8 cellular contexts compared by ENCODE assay signal in the genomic region with DNA sequence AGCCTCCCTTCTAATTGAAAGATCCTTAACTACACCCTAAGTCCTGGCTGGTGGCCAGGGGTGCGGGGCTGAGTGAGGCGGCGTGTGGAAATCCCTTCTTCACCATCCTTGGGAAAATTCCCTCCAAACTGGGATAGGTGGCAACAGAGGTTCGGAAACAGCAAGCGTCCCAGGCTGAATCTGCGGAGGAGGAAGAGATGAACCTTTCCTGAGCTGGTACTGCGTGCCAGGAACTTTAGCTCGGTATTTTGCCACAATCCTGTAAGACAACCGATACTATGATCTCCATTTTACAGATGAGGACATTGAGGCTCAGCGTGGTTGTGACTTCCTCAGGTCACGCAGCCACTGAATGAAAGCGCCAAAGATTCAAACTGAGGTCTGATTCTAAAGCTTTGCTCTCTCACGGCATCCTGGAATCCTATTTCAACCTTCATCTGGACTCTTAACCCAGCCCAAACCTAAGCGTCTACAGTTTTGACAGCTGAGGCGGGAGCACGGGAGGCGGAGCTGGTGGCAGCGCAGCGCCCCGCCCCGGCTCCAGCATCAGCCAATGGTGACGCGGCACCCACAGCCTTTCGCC. TPM values are rescaled to one million over a fixed set of nuclear protein-coding genes. Genes with fewer than 3 reads are reported as not detected.
DNase-seq lines count a peak whose midpoint lies in the region; ATAC-seq and TF ChIP-seq lines count a peak whose summit lies in the region.

No MANE protein-coding gene starts in this region.

- H3K4me3 ChIP-seq in epithelial cell of proximal tubule (ENCODE audit: low read depth, low read length) = peak overlapping the region; percentile 58

- peak overlapping the region; percentile 93 for H3K4me3 Mint-ChIP-seq in activated CD8-positive, alpha-beta memory T cell treated with anti-CD3 and anti-CD28 coated beads, Interleukin-2, amount 10 ng/mL, durations not matched to agents 7 days and 5 days
- H3K4me3 Mint-ChIP-seq in osteocyte (ENCODE audit: unreplicated experiment) = peak overlapping the region; percentile 67

- peaks cover 37% of the 10 kb centered on the region for H3K4me1 Mint-ChIP-seq in activated CD8-positive, alpha-beta memory T cell treated with anti-CD3 and anti-CD28 coated beads, Interleukin-2, amount 10 ng/mL, durations not matched to agents 7 days and 5 days
- peaks cover 20% of the 10 kb centered on the region for H3K4me1 Mint-ChIP-seq in osteocyte (ENCODE audit: unreplicated experiment)

- no peaks in the 10 kb centered on the region for H3K9me3 Mint-ChIP-seq in activated CD8-positive, alpha-beta memory T cell treated with anti-CD3 and anti-CD28 coated beads, Interleukin-2, amount 10 ng/mL, durations not matched to agents 7 days and 5 days (ENCODE audit: low read depth)
- H3K9me3 Mint-ChIP-seq in osteocyte (ENCODE audit: unreplicated experiment) = no peaks in the 10 kb centered on the region

- TF ChIP-seq CTCF in epithelial cell of proximal tubule (conservative IDR thresholded peaks at IDR 0.05; ENCODE audit: low read depth, low read length) (no peak), osteocyte (IDR thresholded peaks at IDR 0.05) (no peak)

- H3K27me3 Mint-ChIP-seq in activated CD8-positive, alpha-beta memory T cell treated with anti-CD3 and anti-CD28 coated beads, Interleukin-2, amount 10 ng/mL, durations not matched to agents 7 days and 5 days = no peaks in the 10 kb centered on the region
- peaks cover 12% of the 10 kb centered on the region for H3K27me3 Mint-ChIP-seq in osteocyte (ENCODE audit: unreplicated experiment)

- no peak for ATAC-seq in activated CD8-positive, alpha-beta memory T cell treated with anti-CD3 and anti-CD28 coated beads, Interleukin-2, amount 10 ng/mL, durations not matched to agents 7 days and 5 days
- ATAC-seq in HG02763 (IDR thresholded peaks at IDR 0.05; ENCODE audit: unreplicated experiment) = no peak

- peaks cover 30% of the 10 kb centered on the region for H3K36me3 Mint-ChIP-seq in activated CD8-positive, alpha-beta memory T cell treated with anti-CD3 and anti-CD28 coated beads, Interleukin-2, amount 10 ng/mL, durations not matched to agents 7 days and 5 days
- peaks cover 7% of the 10 kb centered on the region for H3K36me3 Mint-ChIP-seq in osteocyte (ENCODE audit: unreplicated experiment)

- peak overlapping the region; percentile 91 for H3K27ac Mint-ChIP-seq in activated CD8-positive, alpha-beta memory T cell treated with anti-CD3 and anti-CD28 coated beads, Interleukin-2, amount 10 ng/mL, durations not matched to agents 7 days and 5 days
- H3K27ac Mint-ChIP-seq in osteocyte (ENCODE audit: unreplicated experiment) = peak overlapping the region; percentile 78

- DNase-seq in activated CD8-positive, alpha-beta memory T cell treated with anti-CD3 and anti-CD28 coated beads, Interleukin-2, amount 10 ng/mL, durations not matched to agents 7 days and 5 days = no peak
- DNase-seq in activated CD8-positive, alpha-beta memory T cell treated with anti-CD3 and anti-CD28 coated beads for 24 hours = no peak
- DNase-seq in OCI-M1 (lab: John Stamatoyannopoulos, UW) = peak; percentile 48
- DNase-seq in epithelial cell of proximal tubule (ENCODE audit: low read depth) = no peak
- no peak for DNase-seq in osteocyte (ENCODE audit: extremely low spot score, unreplicated experiment)
- DNase-seq in A172 (ENCODE audit: low spot score) = no peak
- no peak for DNase-seq in NOMO-1 (lab: John Stamatoyannopoulos, UW; ENCODE audit: unreplicated experiment in 2 of 2)

- CTCF ChIA-PET in activated CD8-positive, alpha-beta memory T cell treated with anti-CD3 and anti-CD28 coated beads, Interleukin-2, amount 10 ng/mL, durations not matched to agents 7 days and 5 days (lab: Charles Lee) = interaction anchor here (0.7 to 8.0 kb wide), 13 partner anchors 15 to 716 kb away, joined by 3 to 51 read pairs (median 4); partner anchors contain the start of gene CNEP1R1

RNA-seq across cellular contexts. Expression of gene CYLD, which starts 0.6 kb away (rescaled TPM):
- total RNA-seq in activated CD8-positive, alpha-beta memory T cell treated with anti-CD3 and anti-CD28 coated beads, Interleukin-2, amount 10 ng/mL, durations not matched to agents 7 days and 5 days = 100 to 1,000 TPM; 135 to 195 TPM
- total RNA-seq in epithelial cell of proximal tubule (10.3 and 12.9 TPM in 2 replicates), osteocyte (26.7 and 27.8 TPM in 2 replicates)
- 76.8 and 83.4 TPM in 2 replicates for total RNA-seq in A172 (2014; rRNA removed; shearing (Covaris generic))

RNA-seq across cellular contexts. Expression of gene NOD2, which starts 47.9 kb away (rescaled TPM):
- total RNA-seq in activated CD8-positive, alpha-beta memory T cell treated with anti-CD3 and anti-CD28 coated beads, Interleukin-2, amount 10 ng/mL, durations not matched to agents 7 days and 5 days = 10 to 100 TPM in 1 of 2 experiments, 1 to 10 TPM in 1; 6.5 to 10.7 TPM
- total RNA-seq in epithelial cell of proximal tubule = 0.07 and 0.12 TPM in 2 replicates
- not detected in 2 replicates for total RNA-seq in osteocyte
- not detected in 2 replicates for total RNA-seq in A172 (2014; rRNA removed; shearing (Covaris generic))
